19 cellular contexts compared by ENCODE assay signal in the genomic region with DNA sequence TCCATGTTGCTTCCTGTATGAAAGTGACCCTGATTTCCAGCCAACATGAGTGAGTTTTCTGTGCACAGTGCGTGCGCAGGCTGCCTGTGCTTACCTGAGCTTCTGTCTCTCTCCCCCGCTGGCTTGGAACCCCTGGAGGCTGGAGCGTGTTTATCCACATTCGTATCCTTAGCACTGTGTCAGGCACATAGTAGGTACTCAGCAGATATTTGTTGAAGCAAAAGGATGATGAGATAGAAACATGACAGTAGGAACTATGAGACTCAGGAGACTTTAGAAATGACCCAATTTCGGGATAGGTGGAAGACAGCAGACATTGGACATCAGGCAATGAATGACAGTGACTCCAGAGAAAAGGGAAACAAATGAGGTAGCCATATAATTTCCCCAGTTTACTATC.
"Had no signal": no experiment of that assay in that cellular context is flagged by ENCODE, and none has a peak within 500 bp of the region (broad histone marks: within the 10 kb centered on the region; RNA-seq: fewer than 3 reads in every experiment).

No MANE protein-coding gene starts in this region.

- H3K27me3 ChIP-seq: cardiac muscle cell, colonic mucosa, neural progenitor cell, suprapubic skin had no signal

- H3K79me2 ChIP-seq: parathyroid adenoma had no signal

- H3K27ac ChIP-seq: cardiac muscle cell, colonic mucosa, lower lobe of right lung, neural progenitor cell, parathyroid adenoma, suprapubic skin, upper lobe of right lung had no signal

- H3K4me2 ChIP-seq: neural progenitor cell had no signal

- H3K4me3 Mint-ChIP-seq: activated naive CD8-positive, alpha-beta T cell treated with anti-CD3 and anti-CD28 coated beads, Interleukin-2, amount 50 U/mL, for 24 hours; activated T-helper 17 cell treated with anti-CD3 and anti-CD28 coated beads, Interleukin-2, amount 50 U/mL, for 72 hours; immature natural killer cell; neural progenitor cell had no signal

- H3K36me3 ChIP-seq: cardiac muscle cell, colonic mucosa, heart left ventricle, lower lobe of right lung, neural progenitor cell, suprapubic skin, upper lobe of right lung had no signal

- H3K9me3 Mint-ChIP-seq: activated naive CD8-positive, alpha-beta T cell treated with anti-CD3 and anti-CD28 coated beads, Interleukin-2, amount 50 U/mL, for 24 hours; activated T-helper 17 cell treated with anti-CD3 and anti-CD28 coated beads, Interleukin-2, amount 50 U/mL, for 72 hours; immature natural killer cell; neural progenitor cell had no signal

- H2AFZ ChIP-seq: neural progenitor cell, parathyroid adenoma had no signal

- H3K4me1 Mint-ChIP-seq: immature natural killer cell had no signal

- H3K9ac ChIP-seq: neural progenitor cell, parathyroid adenoma had no signal

- DNase-seq: activated CD4-positive, CD25-positive, alpha-beta regulatory T cell treated with anti-CD3 and anti-CD28 coated beads, Interleukin-2, amount 50 U/mL, for 72 hours; activated naive CD4-positive, alpha-beta T cell treated with Interleukin-2 at 50 U/mL for 16 hours; activated naive CD8-positive, alpha-beta T cell treated with anti-CD3 and anti-CD28 coated beads, Interleukin-2, amount 50 U/mL, for 24 hours; activated T-cell treated with anti-CD3 and anti-CD28 coated beads for 4 hours; colonic mucosa; effector CD8-positive, alpha-beta T cell; heart left ventricle; immature natural killer cell; lower lobe of right lung; stimulated activated CD4-positive, alpha-beta T cell treated with anti-CD3 and anti-CD28 coated beads, Interleukin-15, amount 100 ng/mL, for 24 hours; stimulated activated CD4-positive, alpha-beta T cell treated with anti-CD3 and anti-CD28 coated beads, Interleukin-4, amount 100 ng/mL, for 24 hours; stimulated activated naive CD4-positive, alpha-beta T cell treated with Interleukin-2 at 50 U/mL for 16 hours; T-helper 9 cell; upper lobe of right lung had no signal

- H3K4me1 ChIP-seq: colonic mucosa, parathyroid adenoma, upper lobe of right lung had no signal

- ATAC-seq: activated naive CD8-positive, alpha-beta T cell treated with anti-CD3 and anti-CD28 coated beads, Interleukin-2, amount 50 U/mL, for 24 hours; activated T-helper 17 cell treated with anti-CD3 and anti-CD28 coated beads, Interleukin-2, amount 50 U/mL, for 72 hours; heart left ventricle; lower lobe of right lung; upper lobe of right lung had no signal

- H3K9me3 ChIP-seq: colonic mucosa, heart left ventricle, lower lobe of right lung, suprapubic skin, upper lobe of right lung had no signal

- H3K27ac Mint-ChIP-seq: activated naive CD8-positive, alpha-beta T cell treated with anti-CD3 and anti-CD28 coated beads, Interleukin-2, amount 50 U/mL, for 24 hours; activated T-helper 17 cell treated with anti-CD3 and anti-CD28 coated beads, Interleukin-2, amount 50 U/mL, for 72 hours; immature natural killer cell; neural progenitor cell had no signal

- H3K4me3 ChIP-seq: cardiac muscle cell, colonic mucosa, heart left ventricle, lower lobe of right lung, neural progenitor cell, suprapubic skin, upper lobe of right lung had no signal

- H3K36me3 Mint-ChIP-seq: immature natural killer cell, neural progenitor cell had no signal
